9 cellular contexts compared by ENCODE assay signal in genomic region chr17:80262291-80262690, GRCh38. TPM values are rescaled to one million over a fixed set of nuclear protein-coding genes. Genes with fewer than 3 reads are reported as not detected.
DNase-seq lines count a peak whose midpoint lies in the region; ATAC-seq and TF ChIP-seq lines count a peak whose summit lies in the region.
"Had no signal": no experiment of that assay in that cellular context is flagged by ENCODE, and none has a peak within 500 bp of the region (broad histone marks: within the 10 kb centered on the region; RNA-seq: fewer than 3 reads in every experiment).

No MANE protein-coding gene starts in this region.

- no peaks in the 10 kb centered on the region for H4K20me1 ChIP-seq in PC-3 (ENCODE audit: low read length)

- POLR2A ChIA-PET in PC-3 (lab: Charles Lee; ENCODE audit: unreplicated experiment): no interaction called here

- H3K9ac ChIP-seq in PC-3 (ENCODE audit: low read length): no peak overlapping the region; the same call in 1 of the 2 replicates

- H3K27ac ChIP-seq in PC-3 (ENCODE audit: low read length): peak overlapping the region; percentile 96; the same call in 1 of the 2 replicates
- H3K27ac ChIP-seq in esophagus (ENCODE audit: low read depth in 2 of 2, low read length in 1 of 2): peak overlapping the region; percentile 23 to 99
- H3K27ac ChIP-seq in psoas muscle: peak overlapping the region; percentile 95

- no peaks in the 10 kb centered on the region for H3K9me2 ChIP-seq in PC-3 (replicated peaks; ENCODE audit: low read length)

- peak overlapping the region; percentile 100 for H3K4me2 ChIP-seq in PC-3 (ENCODE audit: low read length)

- H3K4me1 ChIP-seq in PC-3 (ENCODE audit: insufficient read depth, low read length) (peaks cover 25% of the 10 kb centered on the region), esophagus (ENCODE audit: control insufficient read depth in 2 of 2, insufficient read depth in 2 of 2, low read length in 1 of 2) (peaks cover 4 to 15% of the 10 kb centered on the region in 2 donors), psoas muscle (peaks cover 29% of the 10 kb centered on the region)

- TF ChIP-seq CTCF in PC-3 (conservative IDR thresholded peaks at IDR 0.05; ENCODE audit: low read depth, low read length) (no peak), psoas muscle (IDR thresholded peaks at IDR 0.05) (no peak)

- ATAC-seq in PC-3 (no peak), psoas muscle (no peak), HG03442 (IDR thresholded peaks at IDR 0.05; ENCODE audit: unreplicated experiment) (no peak), GM18909 (IDR thresholded peaks at IDR 0.05; ENCODE audit: poor library complexity, unreplicated experiment) (no peak)

- no peaks in the 10 kb centered on the region for H3K9me3 ChIP-seq in PC-3 (ENCODE audit: low read length)
- H3K9me3 ChIP-seq in esophagus (ENCODE audit: control insufficient read depth in 2 of 2, insufficient read depth in 1 of 2, low read depth in 1 of 2, low read length in 1 of 2): no peaks in the 10 kb centered on the region
- no peaks in the 10 kb centered on the region for H3K9me3 ChIP-seq in psoas muscle

- H2AFZ ChIP-seq in PC-3 (ENCODE audit: low read length): no peak overlapping the region

- no TSS peak for BruUV-seq in PC-3 (replicated peaks; lab: Mats Ljungman, UMichigan)

- H3K36me3 ChIP-seq in PC-3 (ENCODE audit: low read depth, low read length) (peaks cover 8% of the 10 kb centered on the region), esophagus (ENCODE audit: control insufficient read depth in 2 of 2, insufficient read depth in 2 of 2, low read length in 1 of 2) (no peaks in the 10 kb centered on the region), psoas muscle (ENCODE audit: insufficient read depth in 1 of 2, low read depth in 1 of 2) (peaks cover 0 to 27% of the 10 kb centered on the region in 2 donors)

- H3K79me2 ChIP-seq in PC-3 (ENCODE audit: low read length): peaks cover 26% of the 10 kb centered on the region

- H3K4me3 ChIP-seq in PC-3 (ENCODE audit: low read length): peak overlapping the region; percentile 89; the same call in 1 of the 2 replicates
- no peak overlapping the region for H3K4me3 ChIP-seq in esophagus (ENCODE audit: low read depth in 1 of 2, low read length in 2 of 2)
- H3K4me3 ChIP-seq in psoas muscle: peak overlapping the region; percentile 96

- DNase-seq in EH (ENCODE audit: low read depth): peak; percentile 13
- no peak for DNase-seq in PC-3
- DNase-seq in psoas muscle: no peak
- no peak for DNase-seq in NCI-H510A treated with DMSO at 0.1 percent for 48 hours (lab: John Stamatoyannopoulos, UW)
- DNase-seq in central memory CD4-positive, alpha-beta T cell: no peak
- DNase-seq: foreskin melanocyte had no signal

- intact Hi-C loops in PC-3 (cut with micrococcal nuclease) (no loop called here), psoas muscle (cut with DNase I) (loop anchor here (5.0 kb wide), 2 partner anchors 45 to 110 kb away; no protein-coding TSS in a partner anchor)

- WGBS in esophagus, 2 donors: 49 to 50% methylated on average over 3 of the region's 3 CpGs
- WGBS in psoas muscle, 3 donors: 54 to 73% (median 60%) methylated on average over 3 of the region's 3 CpGs

- CTCF ChIA-PET in PC-3 (lab: Charles Lee): no interaction called here

- H3F3A ChIP-seq in PC-3 (ENCODE audit: low read length, unreplicated experiment): peaks cover 4% of the 10 kb centered on the region

- no peaks in the 10 kb centered on the region for H3K27me3 ChIP-seq in PC-3 (ENCODE audit: low read length)
- H3K27me3 ChIP-seq in esophagus (ENCODE audit: control insufficient read depth in 1 of 2, insufficient read depth in 2 of 2, low read length in 2 of 2): no peaks in the 10 kb centered on the region
- no peaks in the 10 kb centered on the region for H3K27me3 ChIP-seq in psoas muscle (ENCODE audit: insufficient read depth in 3 of 3, low read length in 2 of 3)

RNA-seq across cellular contexts. Expression of gene RNF213, which starts 1.6 kb away (rescaled TPM):
- total RNA-seq in PC-3 (2014; rRNA removed) (71.4 and 84.1 TPM in 2 replicates), psoas muscle (10 to 100 TPM; 33.7 to 42.0 (median 35.4) TPM)
- polyA plus RNA-seq in esophagus (10 to 100 TPM; 17.9 to 54.7 TPM), psoas muscle (10 to 100 TPM; 10.2 to 26.9 (median 15.8) TPM)

RNA-seq across cellular contexts. Expression of gene SLC26A11, which starts 42.1 kb away (rescaled TPM):
- total RNA-seq in PC-3 (2014; rRNA removed) (15.0 and 18.4 TPM in 2 replicates), psoas muscle (1 to 10 TPM; 3.2 to 5.1 (median 3.8) TPM)
- polyA plus RNA-seq in esophagus (1 to 10 TPM; 4.7 to 6.9 TPM), psoas muscle (1 to 10 TPM; 2.2 to 3.2 (median 2.2) TPM)

RNA-seq across cellular contexts. Expression of gene SGSH, which starts 42.2 kb away (rescaled TPM):
- 15.3 and 16.6 TPM in 2 replicates for total RNA-seq in PC-3 (2014; rRNA removed)
- 10 to 100 TPM; 16.5 to 20.4 TPM for polyA plus RNA-seq in esophagus
- total RNA-seq in psoas muscle: 10 to 100 TPM in 3 of 4 donors, 1 to 10 TPM in 1; 4.9 to 16.6 (median 13.0) TPM
- polyA plus RNA-seq in psoas muscle: 1 to 10 TPM; 4.7 to 5.6 (median 4.8) TPM

Comparison
In these comparisons a context has a peak if more than half of its experiments do, and no peak if none do; other contexts are left out.
1. H3K4me3 ChIP-seq: peak in PC-3 (single experiment) and psoas muscle (single experiment); none in esophagus (0 of 2).
2. Peak in every context shown above with its lines, with median percentiles within 50 percentile points of each other: H3K27ac ChIP-seq.